Comparison of ENCODE assay signal across 15 cellular contexts in genomic region chr22:44592466-44593180, GRCh38.
DNase-seq lines count a peak whose midpoint lies in the region; ATAC-seq and TF ChIP-seq lines count a peak whose summit lies in the region.
"Had no signal": no experiment of that assay in that cellular context is flagged by ENCODE, and none has a peak within 500 bp of the region (broad histone marks: within the 10 kb centered on the region; RNA-seq: fewer than 3 reads in every experiment).

No MANE protein-coding gene starts in this region.

- peaks cover 36 to 40% of the 10 kb centered on the region in 2 donors for H3K4me1 ChIP-seq in neuronal stem cell (ENCODE audit: control insufficient read depth in 2 of 2, insufficient read depth in 1 of 2, low read depth in 1 of 2, low read length in 2 of 2)
- H3K4me1 ChIP-seq: HAP-1 had no signal

- H2BK5ac ChIP-seq in neuronal stem cell (ENCODE audit: low read length) = peak overlapping the region; percentile 89

- no peak overlapping the region for H3K4me3 ChIP-seq in neuronal stem cell (ENCODE audit: low read length in 2 of 2)
- H3K4me3 ChIP-seq: GM12878, HAP-1 had no signal

- no peak overlapping the region for H3K23ac ChIP-seq in neuronal stem cell (ENCODE audit: low read depth, low read length, poor library complexity)

- intact Hi-C loops in natural killer cell (cut with micrococcal nuclease) = no loop called here

- no peak overlapping the region for H3K14ac ChIP-seq in neuronal stem cell (ENCODE audit: low read length)

- H3K27me3 ChIP-seq in neuronal stem cell (ENCODE audit: control insufficient read depth in 3 of 3, insufficient read depth in 3 of 3, low read depth in 1 of 3, low read length in 3 of 3) = peaks cover 0 to 27% (median 0%) of the 10 kb centered on the region in 3 experiments

- TF ChIP-seq CTCF in natural killer cell (IDR thresholded peaks at IDR 0.05) = no peak

- H3K36me3 ChIP-seq in neuronal stem cell (replicated peaks in 1 of 2; ENCODE audit: control insufficient read depth in 2 of 2, insufficient read depth in 2 of 2, low read length in 2 of 2) = peaks cover 0 to 2% of the 10 kb centered on the region in 2 donors
- H3K36me3 ChIP-seq: HAP-1 had no signal

- H3K79me1 ChIP-seq in neuronal stem cell (ENCODE audit: low read depth, low read length) = peaks cover 1% of the 10 kb centered on the region

- peak overlapping the region; percentile 80 for H3K9ac ChIP-seq in neuronal stem cell (ENCODE audit: low read depth, low read length, poor library complexity)

- no peak overlapping the region for H4K91ac ChIP-seq in neuronal stem cell (ENCODE audit: low read depth, low read length, poor library complexity)

- peak overlapping the region; percentile 94 for H2AK5ac ChIP-seq in neuronal stem cell (ENCODE audit: low read depth, low read length)

- no peak overlapping the region for H4K8ac ChIP-seq in neuronal stem cell (ENCODE audit: low read depth, low read length)

- no peak overlapping the region for H3K4me3 Mint-ChIP-seq in activated naive CD4-positive, alpha-beta T cell treated with anti-CD3 and anti-CD28 coated beads, Interleukin-2, amount 50 U/mL, for 24 hours
- H3K4me3 Mint-ChIP-seq in natural killer cell = no peak overlapping the region
- H3K4me3 Mint-ChIP-seq: B cell; CD4-positive, alpha-beta memory T cell; IgD-negative memory B cell had no signal

- ATAC-seq in natural killer cell = no peak
- ATAC-seq in GM21526 (IDR thresholded peaks at IDR 0.05; ENCODE audit: low FRiP score, unreplicated experiment) = no peak
- ATAC-seq: GM12878 had no signal

- peaks cover 3 to 11% of the 10 kb centered on the region in 2 donors for H3K9me3 ChIP-seq in neuronal stem cell (replicated peaks in 1 of 2; ENCODE audit: control insufficient read depth in 2 of 2, insufficient read depth in 1 of 2, low read depth in 1 of 2, low read length in 2 of 2)
- H3K9me3 ChIP-seq: HAP-1 had no signal

- H3K4me2 ChIP-seq in neuronal stem cell (ENCODE audit: insufficient read depth, low read length, poor library complexity, severe bottlenecking) = no peak overlapping the region

- H3K4me1 Mint-ChIP-seq in activated naive CD4-positive, alpha-beta T cell treated with anti-CD3 and anti-CD28 coated beads, Interleukin-2, amount 50 U/mL, for 24 hours = peaks cover under 1% of the 10 kb centered on the region
- H3K4me1 Mint-ChIP-seq in natural killer cell = peaks cover 0 to 11% of the 10 kb centered on the region in 2 donors
- H3K4me1 Mint-ChIP-seq: B cell had no signal

- DNase-seq in activated naive CD4-positive, alpha-beta T cell (lab: John Stamatoyannopoulos, UW) = no peak
- DNase-seq in left kidney (ENCODE audit: low read depth, low spot score) (peak; percentile 72), neuronal stem cell (ENCODE audit: low spot score) (no peak), natural killer cell (no peak), GM19238 (ENCODE audit: insufficient read length, low spot score) (no peak)
- DNase-seq: CD4-positive, alpha-beta memory T cell; DMS79 had no signal

- peak overlapping the region; percentile 30 for H3K27ac Mint-ChIP-seq in activated naive CD4-positive, alpha-beta T cell treated with anti-CD3 and anti-CD28 coated beads, Interleukin-2, amount 50 U/mL, for 24 hours
- no peak overlapping the region for H3K27ac Mint-ChIP-seq in natural killer cell
- H3K27ac Mint-ChIP-seq: B cell, IgD-negative memory B cell had no signal

- H3K27ac ChIP-seq in neuronal stem cell (replicated peaks; ENCODE audit: low read length) = no peak overlapping the region
- H3K27ac ChIP-seq: 22Rv1, C4-2B had no signal

- peak overlapping the region; percentile 97 for H2BK120ac ChIP-seq in neuronal stem cell (ENCODE audit: low read depth, low read length)

- peak overlapping the region; percentile 80 for H2AFZ ChIP-seq in neuronal stem cell (ENCODE audit: low read length)

- no CpG with 5 or more reads among the region's 10 CpGs for WGBS in neuronal stem cell (ENCODE audit: extremely low coverage in 2 of 2, insufficient read length in 2 of 2, insufficient replicate concordance in 1 of 2), 2 donors

- H3K36me3 Mint-ChIP-seq in activated naive CD4-positive, alpha-beta T cell treated with anti-CD3 and anti-CD28 coated beads, Interleukin-2, amount 50 U/mL, for 24 hours = no peaks in the 10 kb centered on the region
- no peaks in the 10 kb centered on the region for H3K36me3 Mint-ChIP-seq in natural killer cell
- H3K36me3 Mint-ChIP-seq: CD4-positive, alpha-beta memory T cell; IgD-negative memory B cell had no signal

- H2BK12ac ChIP-seq in neuronal stem cell (ENCODE audit: low read length) = peak overlapping the region; percentile 75

- H3K4ac ChIP-seq in neuronal stem cell (ENCODE audit: low read length) = peak overlapping the region; percentile 95

- H2BK15ac ChIP-seq in neuronal stem cell (ENCODE audit: low read length) = peak overlapping the region; percentile 98

- peak overlapping the region; percentile 98 for H3K18ac ChIP-seq in neuronal stem cell (ENCODE audit: low read length)

- peaks cover 8% of the 10 kb centered on the region for H3K27me3 Mint-ChIP-seq in activated naive CD4-positive, alpha-beta T cell treated with anti-CD3 and anti-CD28 coated beads, Interleukin-2, amount 50 U/mL, for 24 hours
- peaks cover 14 to 16% of the 10 kb centered on the region in 2 donors for H3K27me3 Mint-ChIP-seq in natural killer cell (ENCODE audit: low read depth in 2 of 2)

- H3K9me3 Mint-ChIP-seq in activated naive CD4-positive, alpha-beta T cell treated with anti-CD3 and anti-CD28 coated beads, Interleukin-2, amount 50 U/mL, for 24 hours = no peaks in the 10 kb centered on the region
- no peaks in the 10 kb centered on the region for H3K9me3 Mint-ChIP-seq in natural killer cell
